ENCODE assay signal across 8 cellular contexts in the genomic region with DNA sequence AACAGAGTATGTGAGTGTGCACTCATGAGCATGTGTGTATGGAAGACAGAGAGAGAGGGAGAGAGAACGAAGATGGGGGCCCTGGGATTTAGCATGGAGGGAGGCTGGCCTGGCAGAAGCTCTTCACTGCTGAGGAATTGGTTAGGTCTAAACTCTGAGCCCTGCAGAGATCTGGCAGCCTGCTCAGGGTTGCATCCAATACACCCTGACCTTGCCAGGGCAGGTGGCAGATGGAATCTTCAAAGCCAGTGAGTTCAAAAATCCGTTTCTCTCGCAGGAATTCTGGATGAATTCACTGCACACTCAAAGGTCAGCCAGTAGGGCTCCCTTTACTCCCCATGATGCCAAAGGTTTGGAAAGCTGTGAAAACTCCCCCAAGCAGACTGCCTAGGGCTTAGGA.
"Had no signal": no experiment of that assay in that cellular context is flagged by ENCODE, and none has a peak within 500 bp of the region (broad histone marks: within the 10 kb centered on the region; RNA-seq: fewer than 3 reads in every experiment).

No MANE protein-coding gene starts in this region.

- ATAC-seq: HCT116, HepG2 had no signal

- H3K36me3 ChIP-seq: HAP-1 had no signal

- H3K27ac ChIP-seq: GM23248, HL-60 had no signal

- H3K4me3 ChIP-seq: GM23248, HAP-1 had no signal

- H3K9me3 ChIP-seq: HAP-1 had no signal

- FAIRE-seq: HepG2 had no signal

- DNase-seq: GM23248, GOT3, H7, HFFc6 had no signal

- H3K4me1 ChIP-seq: HAP-1 had no signal

- H3K9ac ChIP-seq: GM23248 had no signal
